1 cellular context compared by ENCODE assay signal in genomic region chr14:20048202-20048601, GRCh38.
TF ChIP-seq lines count a peak whose summit lies in the region.

No MANE protein-coding gene starts in this region.

TF ChIP-seq in K562, 482 proteins besides CTCF, POLR2A, EP300 and RAD21 (continued from another document):
- TF ChIP-seq HEY1 (CRISPR knock-in tag; IDR thresholded peaks at IDR 0.05; ENCODE audit: borderline replicate concordance) (no peak), FOSL1 (tag; conservative IDR thresholded peaks at IDR 0.05) (no peak), ZNF561 (CRISPR knock-in tag; conservative IDR thresholded peaks at IDR 0.05) (no peak), CBFA2T3 (IDR thresholded peaks at IDR 0.05) (peak; percentile 60; the same call in 1 of the 2 replicates), CBX5 (IDR thresholded peaks at IDR 0.05; ENCODE audit: borderline replicate concordance, low read depth) (no peak), ZSCAN32 (CRISPR knock-in tag; IDR thresholded peaks at IDR 0.05) (no peak), ZNF165 (CRISPR knock-in tag; IDR thresholded peaks at IDR 0.05; ENCODE audit: borderline replicate concordance) (no peak), ARID1B (IDR thresholded peaks at IDR 0.05) (peak; percentile 49), SNAPC5 (CRISPR knock-in tag; IDR thresholded peaks at IDR 0.05) (no peak), ZBTB9 (CRISPR knock-in tag; IDR thresholded peaks at IDR 0.05) (no peak), ZNF280A (IDR thresholded peaks at IDR 0.05; ENCODE audit: low read depth, partially characterized antibody) (no peak), TAL1 (IDR thresholded peaks at IDR 0.05) (peak; percentile 43), FOXK2 (conservative IDR thresholded peaks at IDR 0.05 in 1 of 2, IDR thresholded peaks at IDR 0.05 in 1 of 2; ENCODE audit: low read depth in 2 of 2) (no peak), CLOCK (CRISPR knock-in tag; IDR thresholded peaks at IDR 0.05; ENCODE audit: borderline replicate concordance) (no peak), CHD2 (IDR thresholded peaks at IDR 0.05; ENCODE audit: low read depth, low read length) (no peak), HNRNPL (IDR thresholded peaks at IDR 0.05; ENCODE audit: low read depth, low read length) (no peak)
